Comparison of ENCODE assay signal across 22 cellular contexts in genomic region chr20:39640147-39640546, GRCh38.
"Had no signal": no experiment of that assay in that cellular context is flagged by ENCODE, and none has a peak within 500 bp of the region (broad histone marks: within the 10 kb centered on the region; RNA-seq: fewer than 3 reads in every experiment).

No MANE protein-coding gene starts in this region.

- ATAC-seq: gastrocnemius medialis, heart right ventricle, left cardiac atrium, left lung, left ventricle myocardium superior, lower lobe of right lung, mucosa of descending colon had no signal

- H3K36me3 Mint-ChIP-seq: mesothelial cell of epicardium had no signal

- DNase-seq: dermis blood vessel endothelial cell; dorsolateral prefrontal cortex; effector CD4-positive, alpha-beta T cell; effector memory CD4-positive, alpha-beta T cell; esophagus squamous epithelium; foreskin fibroblast; foreskin melanocyte; gastrocnemius medialis; glutamatergic neuron; heart right ventricle; hippocampal formation; left cardiac atrium; left lung; left ventricle myocardium superior; lower lobe of right lung; mesenchymal stem cell; mucosa of descending colon had no signal

- H3K27ac Mint-ChIP-seq: mesothelial cell of epicardium had no signal

- H3K4me3 Mint-ChIP-seq: mesothelial cell of epicardium had no signal

- FAIRE-seq: colon, endothelial cell of umbilical vein, islet of Langerhans, keratinocyte had no signal

- H3K9me3 Mint-ChIP-seq: mesothelial cell of epicardium had no signal
